Comparison of ENCODE assay signal across 8 cellular contexts in the genomic region with DNA sequence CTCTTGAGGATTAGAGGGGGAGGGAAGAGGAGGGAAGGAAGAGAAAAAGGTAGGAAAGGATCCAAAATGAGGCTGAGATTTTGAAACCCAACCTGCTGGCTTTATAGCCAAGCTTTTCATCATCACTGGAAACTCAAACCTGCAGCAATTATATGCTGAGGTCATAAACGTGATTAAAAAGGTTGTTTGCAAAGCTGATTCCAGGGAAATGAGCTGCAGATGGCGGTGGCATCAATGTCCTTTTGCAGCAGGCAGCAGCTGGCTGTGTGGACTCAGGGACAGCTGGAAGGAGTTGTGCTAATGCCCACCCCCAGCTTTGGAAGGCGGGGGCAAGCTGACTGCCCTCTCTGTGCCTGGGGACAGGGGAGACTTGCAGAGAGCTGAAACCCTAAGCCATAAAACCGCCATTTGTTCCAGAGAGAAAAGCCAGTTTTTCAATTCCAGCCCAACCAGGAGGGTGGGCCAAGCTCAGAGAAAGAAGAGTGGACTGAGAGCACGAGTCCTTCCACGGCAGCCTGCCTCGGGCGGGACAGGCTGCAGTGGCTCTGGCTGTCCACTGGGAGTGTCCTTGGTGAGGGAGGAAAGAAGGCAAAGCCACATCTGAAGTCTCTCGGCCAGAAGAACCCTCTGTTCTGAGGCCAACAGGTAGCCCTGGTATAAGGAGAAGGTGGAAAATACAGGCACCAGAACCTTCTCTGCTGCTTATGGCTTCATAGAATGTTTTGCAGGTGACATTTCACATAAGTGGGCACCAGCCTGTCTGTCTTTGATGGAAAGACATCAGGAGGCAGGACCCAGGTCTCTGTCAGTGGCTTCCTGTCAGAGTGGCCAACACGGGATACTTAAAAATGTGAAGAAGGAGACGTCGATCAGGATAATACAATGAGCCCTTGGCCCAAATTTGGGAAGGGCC.
DNase-seq lines count a peak whose midpoint lies in the region; ATAC-seq and TF ChIP-seq lines count a peak whose summit lies in the region.

No MANE protein-coding gene starts in this region.

- H3K27ac Mint-ChIP-seq in activated T-helper 1 cell treated with anti-CD3 and anti-CD28 coated beads, Interleukin-12 subunit alpha, Interleukin-12 subunit beta, Interleukin-2, Interleukin-4 antibody, amounts not matched to agents 30 ng/mL and 10 ng/mL and 1 ng/mL, durations not matched to agents 14 hours and 24 hours and 36 hours = no peak overlapping the region

- no peaks in the 10 kb centered on the region for H3K36me3 Mint-ChIP-seq in activated T-helper 1 cell treated with anti-CD3 and anti-CD28 coated beads, Interleukin-12 subunit alpha, Interleukin-12 subunit beta, Interleukin-2, Interleukin-4 antibody, amounts not matched to agents 30 ng/mL and 10 ng/mL and 1 ng/mL, durations not matched to agents 14 hours and 24 hours and 36 hours (ENCODE audit: low read depth)

- no peaks in the 10 kb centered on the region for H3K9me3 Mint-ChIP-seq in activated T-helper 1 cell treated with anti-CD3 and anti-CD28 coated beads, Interleukin-12 subunit alpha, Interleukin-12 subunit beta, Interleukin-2, Interleukin-4 antibody, amounts not matched to agents 30 ng/mL and 10 ng/mL and 1 ng/mL, durations not matched to agents 14 hours and 24 hours and 36 hours

- 31 to 41% methylated on average over 6 to 12 of the region's 12 CpGs for WGBS in testis, 2 donors

- peak overlapping the region; percentile 20 for H3K4me3 ChIP-seq in WERI-Rb-1 (ENCODE audit: low read depth, low read length)
- no peak overlapping the region for H3K4me3 ChIP-seq in testis

- H3K36me3 ChIP-seq in WERI-Rb-1 (no peaks in the 10 kb centered on the region), testis (ENCODE audit: low read depth, missing control alignments) (no peaks in the 10 kb centered on the region)

- H3K4me1 ChIP-seq in testis = no peaks in the 10 kb centered on the region

- ATAC-seq in GM19397 (IDR thresholded peaks at IDR 0.05; ENCODE audit: unreplicated experiment) = no peak

- no peak for TF ChIP-seq POLR2A in testis (IDR thresholded peaks at IDR 0.05)

- intact Hi-C loops in testis (cut with DNase I; ENCODE audit: low total_unique reads) = no loop called here
- intact Hi-C loops in activated T-helper 1 cell treated with anti-CD3 and anti-CD28 coated beads, Interleukin-12 subunit alpha, Interleukin-12 subunit beta, Interleukin-2, Interleukin-4 antibody, amounts not matched to agents 30 ng/mL and 10 ng/mL and 1 ng/mL, durations not matched to agents 14 hours and 24 hours and 36 hours (cut with micrococcal nuclease) = no loop called here

- no peak overlapping the region for H3K4me3 Mint-ChIP-seq in activated T-helper 1 cell treated with anti-CD3 and anti-CD28 coated beads, Interleukin-12 subunit alpha, Interleukin-12 subunit beta, Interleukin-2, Interleukin-4 antibody, amounts not matched to agents 30 ng/mL and 10 ng/mL and 1 ng/mL, durations not matched to agents 14 hours and 24 hours and 36 hours

- H3K4me1 Mint-ChIP-seq in activated T-helper 1 cell treated with anti-CD3 and anti-CD28 coated beads, Interleukin-12 subunit alpha, Interleukin-12 subunit beta, Interleukin-2, Interleukin-4 antibody, amounts not matched to agents 30 ng/mL and 10 ng/mL and 1 ng/mL, durations not matched to agents 14 hours and 24 hours and 36 hours (ENCODE audit: low read depth) = peaks cover 11% of the 10 kb centered on the region

- H3K27me3 Mint-ChIP-seq in activated T-helper 1 cell treated with anti-CD3 and anti-CD28 coated beads, Interleukin-12 subunit alpha, Interleukin-12 subunit beta, Interleukin-2, Interleukin-4 antibody, amounts not matched to agents 30 ng/mL and 10 ng/mL and 1 ng/mL, durations not matched to agents 14 hours and 24 hours and 36 hours (ENCODE audit: insufficient read depth) = peaks cover 12% of the 10 kb centered on the region

- H3K27ac ChIP-seq in WERI-Rb-1 (peak overlapping the region; percentile 59), testis (no peak overlapping the region)

- DNase-seq in DMS 273 (lab: John Stamatoyannopoulos, UW; ENCODE audit: unreplicated experiment) = peak; percentile 90
- peak; percentile 13 for DNase-seq in NCI-H128 (lab: John Stamatoyannopoulos, UW; ENCODE audit: unreplicated experiment)
- DNase-seq in WERI-Rb-1 = peak; percentile 80
- peak; percentile 65 for DNase-seq in hepatic stellate cell (ENCODE audit: low spot score)
- peak; percentile 34 for DNase-seq in testis
- no peak for DNase-seq in activated naive CD4-positive, alpha-beta T cell treated with anti-CD3 and anti-CD28 coated beads, Interleukin-2, amount 50 U/mL, for 16 hours
- DNase-seq in activated T-helper 1 cell treated with anti-CD3 and anti-CD28 coated beads, Interleukin-12 subunit alpha, Interleukin-12 subunit beta, Interleukin-2, Interleukin-4 antibody, amounts not matched to agents 30 ng/mL and 10 ng/mL and 1 ng/mL, durations not matched to agents 14 hours and 24 hours and 36 hours (ENCODE audit: low spot score) = no peak

- H3K9me3 ChIP-seq in WERI-Rb-1 (ENCODE audit: severe bottlenecking) (peaks cover 8% of the 10 kb centered on the region), testis (no peaks in the 10 kb centered on the region)

- H3K27me3 ChIP-seq in WERI-Rb-1 (ENCODE audit: insufficient read depth, low read depth, severe bottlenecking) = no peaks in the 10 kb centered on the region
- H3K27me3 ChIP-seq in testis = no peaks in the 10 kb centered on the region

- TF ChIP-seq CTCF in WERI-Rb-1 (IDR thresholded peaks at IDR 0.05; ENCODE audit: low read depth, low read length) (peak; percentile 78), testis (IDR thresholded peaks at IDR 0.05) (peak in 2 of 3 experiments; percentile 18 to 62)

Comparison
In these comparisons a context has a peak if more than half of its experiments do, and no peak if none do; other contexts are left out.
1. DNase-seq: peak in DMS 273 (single experiment), NCI-H128 (single experiment), WERI-Rb-1 (single experiment), hepatic stellate cell (single experiment) and testis (single experiment); none in activated naive CD4-positive, alpha-beta T cell treated with anti-CD3 and anti-CD28 coated beads, Interleukin-2, amount 50 U/mL, for 16 hours (single experiment) and activated T-helper 1 cell treated with anti-CD3 and anti-CD28 coated beads, Interleukin-12 subunit alpha, Interleukin-12 subunit beta, Interleukin-2, Interleukin-4 antibody, amounts not matched to agents 30 ng/mL and 10 ng/mL and 1 ng/mL, durations not matched to agents 14 hours and 24 hours and 36 hours (single experiment).